Comparison of ENCODE assay signal across 8 cellular contexts in the genomic region with DNA sequence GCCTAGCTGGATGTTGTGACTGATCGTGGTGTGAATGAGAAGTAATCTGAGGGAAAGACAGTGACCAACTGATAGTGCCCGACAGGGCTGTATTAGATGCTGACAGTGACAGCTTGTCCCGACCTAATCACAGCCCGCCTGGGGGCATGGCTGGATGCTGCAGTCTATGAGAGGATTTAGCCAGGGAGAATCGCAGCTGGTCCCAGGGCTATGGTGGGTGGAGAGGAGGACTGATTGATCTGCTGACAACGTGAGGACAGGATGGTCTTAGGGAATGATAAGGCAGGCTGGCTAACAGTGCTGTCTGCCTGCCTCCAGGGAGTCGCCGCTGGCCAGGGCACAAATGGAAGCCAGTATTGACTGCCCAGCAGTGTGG. TPM values are rescaled to one million over a fixed set of nuclear protein-coding genes. Genes with fewer than 3 reads are reported as not detected.
DNase-seq lines count a peak whose midpoint lies in the region; ATAC-seq and TF ChIP-seq lines count a peak whose summit lies in the region.

No MANE protein-coding gene starts in this region.

- peak overlapping the region; percentile 55 for H3K4me3 ChIP-seq in mononuclear cell (ENCODE audit: low read length)

- ATAC-seq in esophagus mucosa (no peak), HG03175 (IDR thresholded peaks at IDR 0.05; ENCODE audit: unreplicated experiment) (no peak)

- POLR2A ChIA-PET in GM10248 (lab: Yijun Ruan, JAX), result interaction anchor here (0.5 kb wide), 1 partner anchor 429 kb away, joined by 4 read pairs; no protein-coding TSS in a partner anchor

- H3K4me1 ChIP-seq in mononuclear cell (ENCODE audit: insufficient read depth, low read length), result peaks cover 20% of the 10 kb centered on the region

- peak; percentile 20 for DNase-seq in GM10248 (ENCODE audit: extremely low spot score)
- peak; percentile 30 for DNase-seq in cerebellum (ENCODE audit: low spot score)
- DNase-seq in activated CD4-positive, CD25-positive, alpha-beta regulatory T cell treated with anti-CD3 and anti-CD28 coated beads, Interleukin-2, amount 50 U/mL, for 72 hours, result no peak
- no peak for DNase-seq in DMS153 treated with DMSO at 0.1 percent for 48 hours (lab: John Stamatoyannopoulos, UW; ENCODE audit: unreplicated experiment)

- H3K27ac ChIP-seq in KOPT-K1 (ENCODE audit: low read depth, low read length, poor library complexity, severe bottlenecking), result peak overlapping the region; percentile 95

- CTCF ChIA-PET in GM10248 (lab: Yijun Ruan, JAX), result no interaction called here

- TF ChIP-seq CTCF in GM10248 (IDR thresholded peaks at IDR 0.05; ENCODE audit: control extremely low read depth, extremely low read depth, low read depth, missing control alignments), result no peak

- peaks cover 28% of the 10 kb centered on the region for H3K36me3 ChIP-seq in KOPT-K1 (ENCODE audit: insufficient read depth, low read length)

- no peaks in the 10 kb centered on the region for H3K27me3 ChIP-seq in mononuclear cell (ENCODE audit: insufficient read depth, low read length)

- H3K9me3 ChIP-seq in KOPT-K1 (ENCODE audit: insufficient read depth, low read length, poor library complexity, severe bottlenecking), result no peaks in the 10 kb centered on the region
- no peaks in the 10 kb centered on the region for H3K9me3 ChIP-seq in mononuclear cell (ENCODE audit: low read depth, low read length)

RNA-seq across cellular contexts. Expression of a gene that starts 0.6 kb away (rescaled TPM):
- total RNA-seq in cerebellum (3.3 TPM), mononuclear cell (7.0 TPM), esophagus mucosa (6.4 TPM)

RNA-seq across cellular contexts. Expression of a gene that starts 12.3 kb away (rescaled TPM):
- 0.27 TPM for total RNA-seq in cerebellum
- total RNA-seq in mononuclear cell, result 64.3 TPM
- 1.2 TPM for total RNA-seq in esophagus mucosa

Comparison
In these comparisons a context has a peak if more than half of its experiments do, and no peak if none do; other contexts are left out.
1. DNase-seq: peak in GM10248 (single experiment) and cerebellum (single experiment); none in activated CD4-positive, CD25-positive, alpha-beta regulatory T cell treated with anti-CD3 and anti-CD28 coated beads, Interleukin-2, amount 50 U/mL, for 72 hours (single experiment) and DMS153 treated with DMSO at 0.1 percent for 48 hours (single experiment).
2. RNA of a gene that starts 12.3 kb away (total RNA-seq): 64.3 TPM in mononuclear cell (single experiment); 1.2 TPM in esophagus mucosa (single experiment) and 0.27 TPM in cerebellum (single experiment); every median in the first group is over 10 times any median in the second.